Comparison of ENCODE assay signal across 2 cellular contexts in genomic region chr11:57434640-57435546, GRCh38.
TF ChIP-seq lines count a peak whose summit lies in the region.

No MANE protein-coding gene starts in this region.

TF ChIP-seq in K562, 482 proteins besides CTCF, POLR2A, EP300 and RAD21 (continues in another document):
- TF ChIP-seq VEZF1 (CRISPR knock-in tag; IDR thresholded peaks at IDR 0.05), result peak; percentile 19; the same call in 1 of the 2 replicates
- TF ChIP-seq ZBTB40 (IDR thresholded peaks at IDR 0.05), result 0 out of 2 replicates have a peak, but pooled peaks have one; percentile 21
- TF ChIP-seq ZBTB40 (CRISPR knock-in tag; IDR thresholded peaks at IDR 0.05), result no peak
- peak; percentile 98 for TF ChIP-seq CEBPB (tag; IDR thresholded peaks at IDR 0.05)
- peak; percentile 33; the same call in 1 of the 2 replicates for TF ChIP-seq ARID1B (IDR thresholded peaks at IDR 0.05)
- peak; percentile 26; the same call in 1 of the 2 replicates for TF ChIP-seq CBFA2T2 (conservative IDR thresholded peaks at IDR 0.05)
- peak; percentile 58 to 60; a peak in 1 of 4 replicates for TF ChIP-seq TRIM24 (IDR thresholded peaks at IDR 0.05)
- TF ChIP-seq MTA3 (IDR thresholded peaks at IDR 0.05; ENCODE audit: borderline replicate concordance), result no peak
- TF ChIP-seq IRF9 (tag; IDR thresholded peaks at IDR 0.05), result peak; percentile 56; the same call in 1 of the 2 replicates
- peak; percentile 34; the same call in 1 of the 2 replicates for TF ChIP-seq SMARCA4 (IDR thresholded peaks at IDR 0.05)
- TF ChIP-seq TCF3 (CRISPR knock-in tag; IDR thresholded peaks at IDR 0.05), result peak; percentile 59
- TF ChIP-seq BDP1 (IDR thresholded peaks at IDR 0.05; ENCODE audit: insufficient read depth, insufficient read length), result no peak
- TF ChIP-seq CEBPG (CRISPR knock-in tag; IDR thresholded peaks at IDR 0.05), result peak; percentile 83
- TF ChIP-seq CEBPG (tag; conservative IDR thresholded peaks at IDR 0.05 in 1 of 2, IDR thresholded peaks at IDR 0.05 in 1 of 2), result peak; percentile 97 to 99
- peak; percentile 23; the same call in 1 of the 2 replicates for TF ChIP-seq DPF2 (IDR thresholded peaks at IDR 0.05)
- TF ChIP-seq ZNF184 (CRISPR knock-in tag; IDR thresholded peaks at IDR 0.05), result no peak
- 0 out of 2 replicates have a peak, but pooled peaks have one; percentile 45 for TF ChIP-seq ZNF766 (CRISPR knock-in tag; conservative IDR thresholded peaks at IDR 0.05)
- no peak for TF ChIP-seq RBM39 (optimal IDR thresholded peaks at IDR 0.05; ENCODE audit: low read depth, low read length)

TF ChIP-seq in HepG2, 621 proteins besides CTCF, POLR2A, EP300 and RAD21 (continues in another document):
- TF ChIP-seq ZMYM3 (CRISPR knock-in tag; IDR thresholded peaks at IDR 0.05) (peak; percentile 74; the same call in 1 of the 2 replicates), TCF7 (IDR thresholded peaks at IDR 0.05; ENCODE audit: low read depth) (0 out of 2 replicates have a peak, but pooled peaks have one; percentile 25), REST (IDR thresholded peaks at IDR 0.05; ENCODE audit: borderline replicate concordance in 1 of 2, low read depth in 1 of 2, low read length in 2 of 2) (0 out of 4 replicates have a peak, but pooled peaks of 1 of the 2 experiments have one; percentile 39), ARID5B (CRISPR knock-in tag; IDR thresholded peaks at IDR 0.05) (peak; percentile 97), HIC2 (CRISPR knock-in tag; IDR thresholded peaks at IDR 0.05; ENCODE audit: low read depth) (0 out of 2 replicates have a peak, but pooled peaks have one; percentile 25), ZNF792 (CRISPR knock-in tag; IDR thresholded peaks at IDR 0.05) (peak; percentile 100), WIZ (CRISPR knock-in tag; IDR thresholded peaks at IDR 0.05) (peak; percentile 51; the same call in 1 of the 2 replicates), UBTF (CRISPR knock-in tag; IDR thresholded peaks at IDR 0.05) (no peak), ZNF331 (CRISPR knock-in tag; IDR thresholded peaks at IDR 0.05) (peak; percentile 93), CREB1 (IDR thresholded peaks at IDR 0.05) (no peak), CREB1 (CRISPR knock-in tag; IDR thresholded peaks at IDR 0.05) (peak; percentile 55; the same call in 1 of the 2 replicates), FOXJ3 (CRISPR knock-in tag; IDR thresholded peaks at IDR 0.05; ENCODE audit: borderline replicate concordance) (peak; percentile 85; the same call in 1 of the 2 replicates), SOX6 (IDR thresholded peaks at IDR 0.05) (no peak), SOX6 (CRISPR knock-in tag; IDR thresholded peaks at IDR 0.05) (peak; percentile 94), NCOA5 (CRISPR knock-in tag; IDR thresholded peaks at IDR 0.05) (no peak), AGO2 (optimal IDR thresholded peaks at IDR 0.05; ENCODE audit: low read depth, low read length) (no peak), HOMEZ (CRISPR knock-in tag; IDR thresholded peaks at IDR 0.05; ENCODE audit: low read depth) (peak; percentile 66), NONO (IDR thresholded peaks at IDR 0.05) (no peak), NONO (CRISPR knock-in tag; conservative IDR thresholded peaks at IDR 0.05) (0 out of 2 replicates have a peak, but pooled peaks have one; percentile 49), ZNF143 (CRISPR knock-in tag; IDR thresholded peaks at IDR 0.05) (no peak), RCOR2 (CRISPR knock-in tag; IDR thresholded peaks at IDR 0.05) (peak; percentile 92), JUNB (CRISPR knock-in tag; IDR thresholded peaks at IDR 0.05; ENCODE audit: borderline replicate concordance) (peak; percentile 64; the same call in 1 of the 2 replicates), SSRP1 (CRISPR knock-in tag; IDR thresholded peaks at IDR 0.05) (0 out of 2 replicates have a peak, but pooled peaks have one; percentile 56), ZFP82 (CRISPR knock-in tag; IDR thresholded peaks at IDR 0.05; ENCODE audit: borderline replicate concordance) (no peak), MEF2D (CRISPR knock-in tag; IDR thresholded peaks at IDR 0.05) (peak; percentile 43; the same call in 1 of the 2 replicates), ZNF275 (CRISPR knock-in tag; IDR thresholded peaks at IDR 0.05; ENCODE audit: borderline replicate concordance) (no peak), ZNF264 (CRISPR knock-in tag; IDR thresholded peaks at IDR 0.05) (peak; percentile 59; the same call in 1 of the 2 replicates), ERF (CRISPR knock-in tag; IDR thresholded peaks at IDR 0.05) (peak; percentile 66), ZNF10 (CRISPR knock-in tag; IDR thresholded peaks at IDR 0.05; ENCODE audit: borderline replicate concordance, low read depth) (no peak), JUN (CRISPR knock-in tag; IDR thresholded peaks at IDR 0.05) (peak; percentile 64; the same call in 1 of the 2 replicates), ZNF24 (IDR thresholded peaks at IDR 0.05) (peak; percentile 83), ZNF615 (CRISPR knock-in tag; IDR thresholded peaks at IDR 0.05; ENCODE audit: borderline replicate concordance) (no peak), EEA1 (CRISPR knock-in tag; IDR thresholded peaks at IDR 0.05; ENCODE audit: borderline replicate concordance) (no peak), BHLHE40 (IDR thresholded peaks at IDR 0.05; ENCODE audit: low read length) (peak; percentile 53; the same call in 1 of the 2 replicates), ZNF749 (CRISPR knock-in tag; IDR thresholded peaks at IDR 0.05; ENCODE audit: borderline replicate concordance) (no peak), NFIC (IDR thresholded peaks at IDR 0.05; ENCODE audit: low read length) (0 out of 2 replicates have a peak, but pooled peaks have one; percentile 62), CENPBD1 (CRISPR knock-in tag; IDR thresholded peaks at IDR 0.05; ENCODE audit: borderline replicate concordance, low read depth) (no peak), NFKBIZ (CRISPR knock-in tag; IDR thresholded peaks at IDR 0.05) (0 out of 2 replicates have a peak, but pooled peaks have one; percentile 64), ZFP1 (CRISPR knock-in tag; IDR thresholded peaks at IDR 0.05) (peak; percentile 83; the same call in 1 of the 2 replicates), SMAD3 (CRISPR knock-in tag; IDR thresholded peaks at IDR 0.05) (peak; percentile 85), HOXA5 (CRISPR knock-in tag; IDR thresholded peaks at IDR 0.05) (peak; percentile 83), ZNF572 (CRISPR knock-in tag; IDR thresholded peaks at IDR 0.05) (no peak), E2F2 (CRISPR knock-in tag; IDR thresholded peaks at IDR 0.05; ENCODE audit: borderline replicate concordance) (no peak)
